In genomic region chr6:19664878-19665715, GRCh38 we compare ENCODE assay signal across 16 cellular contexts.
DNase-seq lines count a peak whose midpoint lies in the region; ATAC-seq, FAIRE-seq and TF ChIP-seq lines count a peak whose summit lies in the region.
"Had no signal": no experiment of that assay in that cellular context is flagged by ENCODE, and none has a peak within 500 bp of the region (broad histone marks: within the 10 kb centered on the region; RNA-seq: fewer than 3 reads in every experiment).

No MANE protein-coding gene starts in this region.

- no peaks in the 10 kb centered on the region for H3K27me3 Mint-ChIP-seq in activated T-helper 2 cell treated with anti-CD3 and anti-CD28 coated beads, Interferon-gamma antibody, Interleukin-2, Interleukin-4, amounts not matched to agents 10 μg/mL and 5 μg/mL and 100 μg/mL, durations not matched to agents 14 hours and 24 hours and 36 hours (ENCODE audit: low read depth)

- H3K4me3 ChIP-seq in H1 (ENCODE audit: extremely low read depth in 1 of 4, insufficient read depth in 2 of 4, low read depth in 3 of 4, low read length in 4 of 4) (no peak overlapping the region), pancreas (no peak overlapping the region)
- H3K4me3 ChIP-seq: BLaER1, GM23248, SJSA1 had no signal

- H2BK12ac ChIP-seq in H1 (ENCODE audit: low read depth, low read length) = no peak overlapping the region

- 81% methylated on average over 3 of the region's 3 CpGs; no CpG with 5 or more reads in 1 of the 2 experiments for WGBS in H1 (ENCODE audit: extremely low coverage in 1 of 2, insufficient coverage in 1 of 2, insufficient read length in 1 of 2, insufficient replicate concordance in 2 of 2, low coverage in 1 of 2, low lambda C conversion rate in 2 of 2, missing lambda C conversion rate in 1 of 2), 2 experiments
- 64 to 66% methylated on average over 3 of the region's 3 CpGs for WGBS in pancreas, 2 donors

- no peak for TF ChIP-seq POLR2A in H1 (IDR thresholded peaks at IDR 0.05; ENCODE audit: control extremely low read depth in 1 of 2, low read depth in 2 of 2, low read length in 2 of 2)

- CTCF ChIA-PET in H1 (lab: Charles Lee; ENCODE audit: partially characterized antibody) = interaction anchor here (0.6 to 1.2 kb wide), 4 partner anchors 18 to 140 kb away, joined by 3 read pairs; no protein-coding TSS in a partner anchor

- H3K4me1 Mint-ChIP-seq in activated T-helper 2 cell treated with anti-CD3 and anti-CD28 coated beads, Interferon-gamma antibody, Interleukin-2, Interleukin-4, amounts not matched to agents 10 μg/mL and 5 μg/mL and 100 μg/mL, durations not matched to agents 14 hours and 24 hours and 36 hours (ENCODE audit: low read depth) = no peaks in the 10 kb centered on the region

- 0 out of 2 replicates have a peak overlapping the region, but pooled peaks have one; percentile 40 for H2BK5ac ChIP-seq in H1 (ENCODE audit: low read depth, low read length)

- peak overlapping the region; percentile 21; the same call in 1 of the 2 replicates for H2AFZ ChIP-seq in H1 (ENCODE audit: low read length)
- H2AFZ ChIP-seq: GM23248 had no signal

- no peaks in the 10 kb centered on the region for H4K20me1 ChIP-seq in H1 (replicated peaks in 1 of 2; ENCODE audit: control insufficient read depth in 1 of 2, insufficient read depth in 2 of 2, low read length in 2 of 2)
- H4K20me1 ChIP-seq: BLaER1 had no signal

- in situ Hi-C loops in GM13976 (cut with MboI; ENCODE audit: low sequenced_read_pairs, unreplicated experiment) = no loop called here

- POLR2A ChIA-PET in H1 (lab: Charles Lee; ENCODE audit: partially characterized antibody) = interaction anchor here (1.2 kb wide), 1 partner anchor 8 kb away, joined by 4 read pairs; no protein-coding TSS in a partner anchor

- H3K4ac ChIP-seq in H1 (replicated peaks; ENCODE audit: insufficient read length, low read depth, low read length) = no peak overlapping the region

- H2BK120ac ChIP-seq in H1 (replicated peaks; ENCODE audit: low read depth, low read length) = peak overlapping the region; percentile 65

- H4K91ac ChIP-seq in H1 (replicated peaks; ENCODE audit: insufficient read length, low read length) = no peak overlapping the region

- H3K9me3 ChIP-seq in H1 (ENCODE audit: insufficient read depth in 2 of 2, low read depth in 1 of 2, low read length in 1 of 2) = no peaks in the 10 kb centered on the region
- no peaks in the 10 kb centered on the region for H3K9me3 ChIP-seq in pancreas
- H3K9me3 ChIP-seq: BLaER1 had no signal

- TF ChIP-seq EP300 in H1 (IDR thresholded peaks at IDR 0.05; ENCODE audit: borderline replicate concordance in 1 of 2, low read depth in 2 of 2, low read length in 2 of 2) = no peak

- H3K4me1 ChIP-seq in H1 (replicated peaks in 1 of 4; ENCODE audit: control insufficient read depth in 3 of 4, insufficient read depth in 4 of 4, low read length in 3 of 4) = peaks cover 0 to 31% (median 25%) of the 10 kb centered on the region in 4 experiments; a peak in 6 of 7 replicates
- peaks cover 10 to 15% (median 11%) of the 10 kb centered on the region in 3 donors for H3K4me1 ChIP-seq in pancreas

- H3K27ac ChIP-seq in H1 (ENCODE audit: low read depth, low read length) = no peak overlapping the region
- H3K27ac ChIP-seq in pancreas = peak overlapping the region in 1 of 4 donors; percentile 11
- H3K27ac ChIP-seq: BLaER1, GM23248, SJSA1 had no signal

- FAIRE-seq in H1 (lab: Jason Lieb, UNC) (no peak), pancreas (lab: Jason Lieb, UNC) (no peak)

- no peak for TF ChIP-seq CTCF in H1 (IDR thresholded peaks at IDR 0.05; ENCODE audit: control extremely low read depth in 1 of 3, insufficient read depth in 1 of 3, low read depth in 1 of 3, low read length in 3 of 3)
- TF ChIP-seq CTCF in pancreas (IDR thresholded peaks at IDR 0.05) = no peak
- TF ChIP-seq CTCF in GM13976 (IDR thresholded peaks at IDR 0.05; ENCODE audit: borderline replicate concordance, control extremely low read depth, extremely low read depth, insufficient read depth, missing control alignments) = no peak

- H3K27ac Mint-ChIP-seq in activated T-helper 2 cell treated with anti-CD3 and anti-CD28 coated beads, Interferon-gamma antibody, Interleukin-2, Interleukin-4, amounts not matched to agents 10 μg/mL and 5 μg/mL and 100 μg/mL, durations not matched to agents 14 hours and 24 hours and 36 hours = no peak overlapping the region
- H3K27ac Mint-ChIP-seq: CD8-positive, alpha-beta T cell had no signal

- H3K36me3 ChIP-seq in H1 (ENCODE audit: control insufficient read depth in 2 of 4, insufficient read depth in 4 of 4, low read length in 3 of 4) = no peaks in the 10 kb centered on the region
- H3K36me3 ChIP-seq in pancreas = no peaks in the 10 kb centered on the region
- H3K36me3 ChIP-seq: BLaER1, SJSA1 had no signal

- peak overlapping the region; percentile 60 for H4K5ac ChIP-seq in H1 (ENCODE audit: insufficient read length, low read depth, low read length)

- H3K27me3 ChIP-seq in H1 (replicated peaks in 1 of 4; ENCODE audit: control insufficient read depth in 3 of 4, extremely low read depth in 1 of 4, insufficient read depth in 3 of 4, low read length in 3 of 4) (no peaks in the 10 kb centered on the region; a peak in 1 of 7 replicates), pancreas (no peaks in the 10 kb centered on the region)
- H3K27me3 ChIP-seq: BLaER1 had no signal

- H2AK5ac ChIP-seq in H1 (ENCODE audit: low read depth, low read length) = no peak overlapping the region

- no peaks in the 10 kb centered on the region for H3K79me2 ChIP-seq in H1 (ENCODE audit: control insufficient read depth in 1 of 2, insufficient read depth in 2 of 2, low read length in 2 of 2)

- no peak overlapping the region for H3K14ac ChIP-seq in H1 (ENCODE audit: insufficient read length)

- TF ChIP-seq RAD21 in H1 (IDR thresholded peaks at IDR 0.05 in 1 of 2, conservative IDR thresholded peaks at IDR 0.05 in 1 of 2; ENCODE audit: low read depth in 2 of 2, low read length in 2 of 2) = no peak

- H2BK15ac ChIP-seq in H1 (ENCODE audit: low read length) = no peak overlapping the region

- H3K4me2 ChIP-seq in H1 (ENCODE audit: insufficient read depth in 1 of 2, low read depth in 2 of 2, low read length in 2 of 2) = no peak overlapping the region; a peak in 1 of 4 replicates

- no peak overlapping the region for H3K18ac ChIP-seq in H1 (ENCODE audit: extremely low read depth, low read length)

- peak in 3 of 4 donors; percentile 35 to 49 (median 36) for ATAC-seq in pancreas
- ATAC-seq in GM19455 (IDR thresholded peaks at IDR 0.05; ENCODE audit: unreplicated experiment) = no peak
- ATAC-seq: CD8-positive, alpha-beta T cell had no signal

- peak overlapping the region; percentile 66; the same call in 1 of the 2 replicates for H2BK20ac ChIP-seq in H1 (ENCODE audit: low read length)

- no peaks in the 10 kb centered on the region for H3K9me3 Mint-ChIP-seq in activated T-helper 2 cell treated with anti-CD3 and anti-CD28 coated beads, Interferon-gamma antibody, Interleukin-2, Interleukin-4, amounts not matched to agents 10 μg/mL and 5 μg/mL and 100 μg/mL, durations not matched to agents 14 hours and 24 hours and 36 hours
- H3K9me3 Mint-ChIP-seq: CD8-positive, alpha-beta T cell had no signal

- H3K56ac ChIP-seq in H1 (replicated peaks; ENCODE audit: insufficient read length, low read depth, low read length) = no peak overlapping the region

- H4K8ac ChIP-seq in H1 (ENCODE audit: extremely low read depth, insufficient read depth, low read length) = no peak overlapping the region

- no peak overlapping the region for H3K9ac ChIP-seq in H1 (replicated peaks in 1 of 4; ENCODE audit: extremely low read depth in 1 of 4, low read depth in 3 of 4, low read length in 3 of 4)
- H3K9ac ChIP-seq: BLaER1, GM23248 had no signal

- no peaks in the 10 kb centered on the region; the same call in 1 of the 2 replicates for H3K23me2 ChIP-seq in H1 (ENCODE audit: low read depth, low read length)

- no peaks in the 10 kb centered on the region for H3K36me3 Mint-ChIP-seq in activated T-helper 2 cell treated with anti-CD3 and anti-CD28 coated beads, Interferon-gamma antibody, Interleukin-2, Interleukin-4, amounts not matched to agents 10 μg/mL and 5 μg/mL and 100 μg/mL, durations not matched to agents 14 hours and 24 hours and 36 hours (ENCODE audit: low read depth)
- H3K36me3 Mint-ChIP-seq: CD8-positive, alpha-beta T cell had no signal

- H3K4me3 Mint-ChIP-seq in activated T-helper 2 cell treated with anti-CD3 and anti-CD28 coated beads, Interferon-gamma antibody, Interleukin-2, Interleukin-4, amounts not matched to agents 10 μg/mL and 5 μg/mL and 100 μg/mL, durations not matched to agents 14 hours and 24 hours and 36 hours (ENCODE audit: low read depth) = no peak overlapping the region
- H3K4me3 Mint-ChIP-seq: CD8-positive, alpha-beta T cell had no signal

- no peak overlapping the region for H3K23ac ChIP-seq in H1 (ENCODE audit: insufficient read length)

- H3K79me1 ChIP-seq in H1 (ENCODE audit: low read depth, low read length) = no peaks in the 10 kb centered on the region

- intact Hi-C loops in pancreas (cut with DNase I) = no loop called here
- intact Hi-C loops in activated T-helper 2 cell treated with anti-CD3 and anti-CD28 coated beads, Interferon-gamma antibody, Interleukin-2, Interleukin-4, amounts not matched to agents 10 μg/mL and 5 μg/mL and 100 μg/mL, durations not matched to agents 14 hours and 24 hours and 36 hours (cut with micrococcal nuclease) = no loop called here

- DNase-seq in GM04503 (ENCODE audit: low read depth) = peak; percentile 15
- DNase-seq in NCI-H446 treated with DMSO at 0.1 percent for 48 hours (lab: John Stamatoyannopoulos, UW) = peak; percentile 76
- DNase-seq in H1 (ENCODE audit: low read depth in 1 of 2, low spot score in 2 of 2) = no peak
- DNase-seq in pancreas = no peak
- no peak for DNase-seq in activated T-helper 2 cell treated with anti-CD3 and anti-CD28 coated beads, Interferon-gamma antibody, Interleukin-2, Interleukin-4, amounts not matched to agents 10 μg/mL and 5 μg/mL and 100 μg/mL, durations not matched to agents 14 hours and 24 hours and 36 hours (ENCODE audit: low spot score)
- no peak for DNase-seq in GM13976 (ENCODE audit: low spot score)
- DNase-seq: CD8-positive, alpha-beta T cell; GM23248; KG1; NCI-H1092 treated with DMSO at 0.1 percent for 48 hours; NCI-H2107; NCI-H748 treated with DMSO at 0.1 percent for 48 hours; T-helper 1 cell had no signal

TF ChIP-seq in H1, 55 proteins besides CTCF, POLR2A, EP300 and RAD21 (continues in another document):
- TF ChIP-seq SAP30 (IDR thresholded peaks at IDR 0.05; ENCODE audit: insufficient read depth, insufficient replicate concordance, low read length) (no peak), CBX8 (IDR thresholded peaks at IDR 0.05; ENCODE audit: borderline replicate concordance, low read depth, low read length) (no peak), KDM1A (IDR thresholded peaks at IDR 0.05; ENCODE audit: borderline replicate concordance, low read length) (no peak), NRF1 (IDR thresholded peaks at IDR 0.05; ENCODE audit: low read depth, low read length) (no peak), POU5F1 (IDR thresholded peaks at IDR 0.05; ENCODE audit: low read depth, low read length) (no peak), NANOG (IDR thresholded peaks at IDR 0.05; ENCODE audit: insufficient read depth, low read depth, low read length, poor library complexity, severe bottlenecking) (no peak)

Comparison
In these comparisons a context has a peak if more than half of its experiments do, and no peak if none do; other contexts are left out.
1. DNase-seq: peak in GM04503 (single experiment) and NCI-H446 treated with DMSO at 0.1 percent for 48 hours (single experiment); none in H1 (0 of 2), pancreas (0 of 6), activated T-helper 2 cell treated with anti-CD3 and anti-CD28 coated beads, Interferon-gamma antibody, Interleukin-2, Interleukin-4, amounts not matched to agents 10 μg/mL and 5 μg/mL and 100 μg/mL, durations not matched to agents 14 hours and 24 hours and 36 hours (single experiment) and GM13976 (single experiment).